Comparison of ENCODE assay signal across 8 cellular contexts in genomic region chr7:84637568-84638338, GRCh38.
DNase-seq lines count a peak whose midpoint lies in the region; ATAC-seq and TF ChIP-seq lines count a peak whose summit lies in the region.

No MANE protein-coding gene starts in this region.

- no peak for TF ChIP-seq CTCF in tibial artery (IDR thresholded peaks at IDR 0.05)

- 82 to 92% methylated on average over 2 of the region's 2 CpGs for WGBS in ectodermal cell, 2 experiments
- WGBS in mesodermal cell (ENCODE audit: insufficient coverage in 2 of 2), 2 experiments, result 67 to 100% methylated on average over 1 of the region's 2 CpGs

- H3K27ac ChIP-seq in ectodermal cell (ENCODE audit: insufficient read depth, low read depth, low read length, poor library complexity, severe bottlenecking) (peak overlapping the region; percentile 11), mesodermal cell (ENCODE audit: low read depth, low read length, severe bottlenecking) (peak overlapping the region; percentile 92), tibial artery (no peak overlapping the region)

- H3K27me3 ChIP-seq in ectodermal cell (ENCODE audit: control insufficient read depth, insufficient read depth, low read length, poor library complexity, severe bottlenecking), result no peaks in the 10 kb centered on the region
- H3K27me3 ChIP-seq in tibial artery, result no peaks in the 10 kb centered on the region

- H3K36me3 ChIP-seq in ectodermal cell (ENCODE audit: control insufficient read depth, insufficient read depth, low read length) (no peaks in the 10 kb centered on the region), mesodermal cell (ENCODE audit: control insufficient read depth, insufficient read depth, low read length) (no peaks in the 10 kb centered on the region), tibial artery (no peaks in the 10 kb centered on the region)

- ATAC-seq in GM21526 (IDR thresholded peaks at IDR 0.05; ENCODE audit: low FRiP score, unreplicated experiment), result no peak

- H3K9me3 ChIP-seq in ectodermal cell (ENCODE audit: control insufficient read depth, low read length) (no peaks in the 10 kb centered on the region), mesodermal cell (ENCODE audit: control insufficient read depth, low read length) (peaks cover 6% of the 10 kb centered on the region), tibial artery (no peaks in the 10 kb centered on the region)

- H3K4me1 ChIP-seq in ectodermal cell (ENCODE audit: control insufficient read depth, insufficient read depth, low read length), result peaks cover 5% of the 10 kb centered on the region
- peaks cover 15% of the 10 kb centered on the region for H3K4me1 ChIP-seq in mesodermal cell (ENCODE audit: control insufficient read depth, insufficient read depth, low read length, poor library complexity, severe bottlenecking)
- peaks cover 0 to 19% (median 3%) of the 10 kb centered on the region in 4 donors for H3K4me1 ChIP-seq in tibial artery

- H3K4me3 ChIP-seq in ectodermal cell (ENCODE audit: insufficient read depth, low read depth, low read length) (no peak overlapping the region), mesodermal cell (ENCODE audit: extremely low read depth, insufficient read depth, low read length, poor library complexity, severe bottlenecking) (no peak overlapping the region), tibial artery (no peak overlapping the region)

- DNase-seq in AG08396 (ENCODE audit: low spot score) (peak; percentile 45), LHCN-M2 (ENCODE audit: low read depth) (peak; percentile 94), tibial artery (no peak), middle frontal gyrus (ENCODE audit: extremely low spot score, low spot score) (no peak), COLO668 (lab: John Stamatoyannopoulos, UW; ENCODE audit: unreplicated experiment) (no peak)

- intact Hi-C loops in tibial artery (cut with DNase I; ENCODE audit: low total_unique reads), result no loop called here

Comparison
In these comparisons a context has a peak if more than half of its experiments do, and no peak if none do; other contexts are left out.
1. DNase-seq: peak in AG08396 (single experiment) and LHCN-M2 (single experiment); none in tibial artery (0 of 2), middle frontal gyrus (single experiment) and COLO668 (single experiment).
2. H3K27ac ChIP-seq: peak in ectodermal cell (single experiment) and mesodermal cell (single experiment); none in tibial artery (0 of 2).